ENCODE assay signal across 1 cellular context in genomic region chr2:27133905-27134780, GRCh38.
TF ChIP-seq lines count a peak whose summit lies in the region.

Gene PREB, minus strand, starts transcription at chr2:27134636. Its CDS starts 215 bp downstream, at chr2:27134421.

TF ChIP-seq in K562, 482 proteins besides CTCF, POLR2A, EP300 and RAD21 (continued from another document and continues in another):
- TF ChIP-seq RERE (CRISPR knock-in tag; IDR thresholded peaks at IDR 0.05; ENCODE audit: borderline replicate concordance) (0 out of 2 replicates have a peak, but pooled peaks have one; percentile 86), ZSCAN29 (IDR thresholded peaks at IDR 0.05) (no peak), TRIM24 (IDR thresholded peaks at IDR 0.05) (no peak), MLX (CRISPR knock-in tag; conservative IDR thresholded peaks at IDR 0.05) (no peak), YBX1 (IDR thresholded peaks at IDR 0.05) (no peak), SP2 (IDR thresholded peaks at IDR 0.05; ENCODE audit: extremely low read depth, low read depth, low read length, poor library complexity, severe bottlenecking) (no peak), ZFP30 (CRISPR knock-in tag; IDR thresholded peaks at IDR 0.05; ENCODE audit: borderline replicate concordance) (no peak), SRSF1 (IDR thresholded peaks at IDR 0.05; ENCODE audit: low read depth, low read length) (no peak), ARID3A (IDR thresholded peaks at IDR 0.05; ENCODE audit: borderline replicate concordance, low read depth, low read length) (no peak), MYBL2 (IDR thresholded peaks at IDR 0.05; ENCODE audit: low read depth) (no peak), MYBL2 (CRISPR knock-in tag; IDR thresholded peaks at IDR 0.05; ENCODE audit: borderline replicate concordance) (no peak), NR2F6 (CRISPR knock-in tag; IDR thresholded peaks at IDR 0.05) (no peak), ZNF12 (CRISPR knock-in tag; IDR thresholded peaks at IDR 0.05) (no peak), KLF6 (CRISPR knock-in tag; IDR thresholded peaks at IDR 0.05; ENCODE audit: borderline replicate concordance) (no peak), CEBPG (CRISPR knock-in tag; IDR thresholded peaks at IDR 0.05) (no peak), CEBPG (tag; conservative IDR thresholded peaks at IDR 0.05 in 1 of 2, IDR thresholded peaks at IDR 0.05 in 1 of 2) (no peak), GMEB1 (CRISPR knock-in tag; IDR thresholded peaks at IDR 0.05) (peak; percentile 34), CREB1 (IDR thresholded peaks at IDR 0.05) (peak; percentile 80), CREB1 (CRISPR knock-in tag; IDR thresholded peaks at IDR 0.05) (peak; percentile 82), ZFPM2 (CRISPR knock-in tag; IDR thresholded peaks at IDR 0.05) (no peak), RBBP5 (IDR thresholded peaks at IDR 0.05; ENCODE audit: borderline replicate concordance, insufficient read depth, low read length, poor library complexity, severe bottlenecking) (peak; percentile 52), CREM (IDR thresholded peaks at IDR 0.05; ENCODE audit: low read depth) (peak; percentile 90), HOXB6 (CRISPR knock-in tag; IDR thresholded peaks at IDR 0.05; ENCODE audit: borderline replicate concordance) (no peak), ZSCAN32 (CRISPR knock-in tag; IDR thresholded peaks at IDR 0.05) (peak; percentile 8; the same call in 1 of the 2 replicates), DMBX1 (CRISPR knock-in tag; IDR thresholded peaks at IDR 0.05; ENCODE audit: borderline replicate concordance) (no peak), ZNF75A (CRISPR knock-in tag; IDR thresholded peaks at IDR 0.05) (0 out of 2 replicates have a peak, but pooled peaks have one; percentile 9), SNAPC5 (CRISPR knock-in tag; IDR thresholded peaks at IDR 0.05) (no peak), MYC (IDR thresholded peaks at IDR 0.05; ENCODE audit: low read depth, low read length) (peak; percentile 62), MYC (CRISPR knock-in tag; IDR thresholded peaks at IDR 0.05; ENCODE audit: borderline replicate concordance, low read depth) (no peak), RREB1 (CRISPR knock-in tag; IDR thresholded peaks at IDR 0.05) (peak; percentile 14; the same call in 1 of the 2 replicates), HDGF (IDR thresholded peaks at IDR 0.05) (no peak), CXXC5 (CRISPR knock-in tag; IDR thresholded peaks at IDR 0.05) (peak; percentile 86), PTRF (tag; IDR thresholded peaks at IDR 0.05) (no peak), POLR2AphosphoS2 (IDR thresholded peaks at IDR 0.05; ENCODE audit: low read length) (no peak; the same call in 1 of the 2 replicates), ZBTB1 (CRISPR knock-in tag; IDR thresholded peaks at IDR 0.05; ENCODE audit: borderline replicate concordance, low read depth) (peak; percentile 48; the same call in 1 of the 2 replicates), ILK (tag; IDR thresholded peaks at IDR 0.05; ENCODE audit: borderline replicate concordance, low read depth) (no peak), LCOR (CRISPR knock-in tag; IDR thresholded peaks at IDR 0.05) (0 out of 2 replicates have a peak, but pooled peaks have one; percentile 58), CREB5 (CRISPR knock-in tag; IDR thresholded peaks at IDR 0.05) (no peak), NR0B1 (IDR thresholded peaks at IDR 0.05; ENCODE audit: partially characterized antibody) (no peak), ETS1 (conservative IDR thresholded peaks at IDR 0.05; ENCODE audit: control insufficient read depth, low read depth, low read length) (peak; percentile 44; the same call in 1 of the 2 replicates), NR1H2 (CRISPR knock-in tag; IDR thresholded peaks at IDR 0.05) (peak; percentile 29; the same call in 1 of the 2 replicates), ZNF778 (CRISPR knock-in tag; IDR thresholded peaks at IDR 0.05) (no peak)
